Comparison of ENCODE assay signal across 9 cellular contexts in the genomic region with DNA sequence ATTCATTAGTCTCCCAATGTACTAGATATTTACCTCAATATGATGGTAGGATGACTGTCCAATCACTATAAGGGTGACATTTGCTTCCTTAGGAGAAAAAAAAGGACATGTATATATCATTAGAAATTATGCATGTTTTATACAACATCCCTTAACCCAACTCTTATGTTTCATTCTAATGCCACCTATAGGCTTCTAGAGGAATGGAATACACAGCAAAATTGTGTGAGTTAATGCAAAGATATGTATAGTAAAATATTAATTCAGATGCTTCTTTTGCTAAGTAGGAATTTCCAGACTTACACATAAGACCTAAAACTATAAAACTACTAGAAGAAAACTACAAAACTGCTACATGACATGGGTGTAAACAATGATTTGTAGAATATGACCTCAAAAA. TPM values are rescaled to one million over a fixed set of nuclear protein-coding genes. Genes with fewer than 3 reads are reported as not detected.
DNase-seq lines count a peak whose midpoint lies in the region; ATAC-seq and TF ChIP-seq lines count a peak whose summit lies in the region.
"Had no signal": no experiment of that assay in that cellular context is flagged by ENCODE, and none has a peak within 500 bp of the region (broad histone marks: within the 10 kb centered on the region; RNA-seq: fewer than 3 reads in every experiment).

No MANE protein-coding gene starts in this region.

- H3K27ac ChIP-seq in breast epithelium (no peak overlapping the region), dorsolateral prefrontal cortex (no peak overlapping the region)

- no peak overlapping the region for H3K27ac Mint-ChIP-seq in MCF 10A (ENCODE audit: low read depth, unreplicated experiment)
- peak overlapping the region; percentile 7 for H3K27ac Mint-ChIP-seq in type B pancreatic cell

- H3K4me3 ChIP-seq in breast epithelium (no peak overlapping the region), dorsolateral prefrontal cortex (no peak overlapping the region)

- BruUV-seq in MCF 10A (replicated peaks; lab: Mats Ljungman, UMichigan): no TSS peak

- no peak for ATAC-seq in GM21360 (IDR thresholded peaks at IDR 0.05; ENCODE audit: unreplicated experiment)

- peak; percentile 38 for TF ChIP-seq CTCF in MCF 10A (IDR thresholded peaks at IDR 0.05; ENCODE audit: unreplicated experiment)
- TF ChIP-seq CTCF in breast epithelium (IDR thresholded peaks at IDR 0.05): peak in 1 of 3 donors; percentile 8
- peak in 52 of 56 donors; percentile 17 to 65 (median 48) for TF ChIP-seq CTCF in dorsolateral prefrontal cortex (IDR thresholded peaks at IDR 0.05 in 54 of 56, conservative IDR thresholded peaks at IDR 0.05 in 2 of 56; ENCODE audit: low read depth in 1 of 56, partially characterized antibody in 56 of 56)
- TF ChIP-seq CTCF in type B pancreatic cell (conservative IDR thresholded peaks at IDR 0.05): peak; percentile 71

- POLR2A ChIA-PET in MCF 10A (lab: Yijun Ruan, JAX): interaction anchor here (0.7 to 0.8 kb wide), 2 partner anchors 125 to 202 kb away, joined by 3 read pairs; no protein-coding TSS in a partner anchor

- H3K4me3 Mint-ChIP-seq in MCF 10A (ENCODE audit: unreplicated experiment) (no peak overlapping the region), type B pancreatic cell (peak overlapping the region; percentile 26)

- intact Hi-C loops in MCF 10A (cut with micrococcal nuclease) (loop anchor here (1.0 to 5.0 kb wide), 4 partner anchors 198 to 419 kb away; partner anchors contain the start of gene ZNF367), breast epithelium (cut with DNase I; ENCODE audit: low total_unique reads) (no loop called here), dorsolateral prefrontal cortex (cut with DNase I) (loop anchor here (5.0 to 10.0 kb wide), 3 partner anchors 34 to 777 kb away; partner anchors contain the start of genes CDC14B (in 2 of the 2), ERCC6L2 (in 1 of the 2) and ZNF367 (in 1 of the 2)), posterior vena cava (cut with DNase I) (loop anchor here (5.0 to 10.0 kb wide), 2 partner anchors 197 to 309 kb away; partner anchors contain the start of gene HABP4 (in 1 of the 2))

- no peaks in the 10 kb centered on the region for H3K36me3 ChIP-seq in breast epithelium

- H3K9me3 Mint-ChIP-seq in MCF 10A (ENCODE audit: unreplicated experiment) (no peaks in the 10 kb centered on the region), type B pancreatic cell (no peaks in the 10 kb centered on the region)

- H3K4me1 Mint-ChIP-seq in MCF 10A (ENCODE audit: insufficient read depth, unreplicated experiment) (peaks cover 14% of the 10 kb centered on the region), type B pancreatic cell (ENCODE audit: unreplicated experiment) (peaks cover 6% of the 10 kb centered on the region)

- H3K27me3 Mint-ChIP-seq in MCF 10A (ENCODE audit: insufficient read depth, unreplicated experiment) (no peaks in the 10 kb centered on the region), type B pancreatic cell (no peaks in the 10 kb centered on the region)

- DNase-seq in MCF 10A (ENCODE audit: unreplicated experiment): peak; percentile 41
- no peak for DNase-seq in breast epithelium (ENCODE audit: low spot score in 2 of 2)
- peak; percentile 48 for DNase-seq in NCI-H748 (lab: John Stamatoyannopoulos, UW; ENCODE audit: unreplicated experiment)
- no peak for DNase-seq in dorsolateral prefrontal cortex
- no peak for DNase-seq in type B pancreatic cell (ENCODE audit: extremely low spot score, unreplicated experiment)
- DNase-seq in posterior vena cava (ENCODE audit: low spot score): no peak
- no peak for DNase-seq in amniotic stem cell (lab: John Stamatoyannopoulos, UW)
- DNase-seq: GF-D8 had no signal

- no peaks in the 10 kb centered on the region for H3K4me1 ChIP-seq in breast epithelium

- no peaks in the 10 kb centered on the region for H3K9me3 ChIP-seq in breast epithelium

- CTCF ChIA-PET in MCF 10A (lab: Yijun Ruan, JAX): interaction anchor here (0.6 to 1.6 kb wide), 5 partner anchors 191 to 322 kb away, joined by 3 to 4 read pairs (median 4); no protein-coding TSS in a partner anchor

- H3K27me3 ChIP-seq in breast epithelium: no peaks in the 10 kb centered on the region
- no peaks in the 10 kb centered on the region for H3K27me3 ChIP-seq in dorsolateral prefrontal cortex

- TF ChIP-seq POLR2A in breast epithelium (IDR thresholded peaks at IDR 0.05): no peak

- H3K36me3 Mint-ChIP-seq in MCF 10A (ENCODE audit: insufficient read depth, unreplicated experiment) (peaks cover 45% of the 10 kb centered on the region), type B pancreatic cell (peaks cover 8% of the 10 kb centered on the region)

RNA-seq across cellular contexts. Expression of gene PRXL2C, which starts 3.5 kb away (rescaled TPM):
- total RNA-seq in MCF 10A (2022) (15.6 and 17.0 TPM in 2 replicates), breast epithelium (10 to 100 TPM; 14.3 to 26.1 (median 16.1) TPM), dorsolateral prefrontal cortex (10 to 100 TPM in 11 of 120 experiments, 1 to 10 TPM in 109; 3.2 to 14.7 (median 6.5) TPM), type B pancreatic cell (ENCODE audit: low replicate concordance) (5.6 and 7.5 TPM in 2 replicates), posterior vena cava (10 to 100 TPM; 25.9 to 28.9 TPM)

RNA-seq across cellular contexts. Expression of gene CDC14B, which starts 32.0 kb away (rescaled TPM):
- total RNA-seq in MCF 10A (2022) (7.0 and 9.3 TPM in 2 replicates), breast epithelium (10 to 100 TPM; 22.0 to 33.4 (median 23.9) TPM), dorsolateral prefrontal cortex (100 to 1,000 TPM in 3 of 120 experiments, 10 to 100 TPM in 117; 28.9 to 134 (median 53.2) TPM), type B pancreatic cell (ENCODE audit: low replicate concordance) (24.8 and 25.5 TPM in 2 replicates), posterior vena cava (10 to 100 TPM; 24.4 to 31.2 TPM)

Comparison
In these comparisons a context has a peak if more than half of its experiments do, and no peak if none do; other contexts are left out.
1. DNase-seq: peak in MCF 10A (single experiment) and NCI-H748 (single experiment); none in breast epithelium (0 of 2), dorsolateral prefrontal cortex (0 of 10), type B pancreatic cell (single experiment), posterior vena cava (single experiment) and amniotic stem cell (single experiment).